In the genomic region with DNA sequence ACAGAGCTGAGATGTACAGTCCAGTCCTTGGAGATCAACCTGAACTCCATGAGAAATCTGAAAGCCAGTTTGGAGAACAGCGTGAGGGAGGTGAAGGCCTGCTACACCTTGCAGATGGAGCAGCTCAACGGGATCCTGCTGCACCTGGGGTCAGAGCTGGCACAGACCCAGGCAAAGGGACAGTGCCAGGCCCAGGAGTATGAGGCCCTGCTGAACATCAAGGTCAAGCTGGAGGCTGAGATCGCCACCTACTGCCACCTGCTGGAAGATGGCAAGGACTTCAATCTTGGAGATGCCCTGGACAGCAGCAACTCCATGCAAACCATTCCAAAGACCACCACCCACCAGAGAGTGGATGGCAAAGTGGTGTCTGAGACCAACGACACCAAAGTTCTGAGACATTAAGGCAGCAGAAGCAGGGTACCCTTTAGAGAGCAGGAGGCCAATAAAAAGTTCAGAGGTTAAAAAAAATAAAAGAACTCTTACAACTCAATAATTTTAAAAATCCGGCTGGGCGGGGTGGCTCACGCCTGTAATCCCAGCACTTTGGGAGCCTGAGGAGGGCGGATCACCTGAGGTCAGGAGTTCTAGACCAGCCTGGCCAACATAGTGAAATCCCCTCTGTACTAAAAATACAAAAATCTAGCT, we compare ENCODE assay signal across 9 cellular contexts.
DNase-seq lines count a peak whose midpoint lies in the region; ATAC-seq and TF ChIP-seq lines count a peak whose summit lies in the region.
"Had no signal": no experiment of that assay in that cellular context is flagged by ENCODE, and none has a peak within 500 bp of the region (broad histone marks: within the 10 kb centered on the region; RNA-seq: fewer than 3 reads in every experiment).

No MANE protein-coding gene starts in this region.

- no peak overlapping the region for H3K4me3 ChIP-seq in CD8-positive, alpha-beta memory T cell (ENCODE audit: low read length)
- H3K4me3 ChIP-seq in IMR-90 (ENCODE audit: insufficient read depth, low read depth, low read length) (no peak overlapping the region), endodermal cell (ENCODE audit: low read length) (no peak overlapping the region)

- peaks cover 6 to 14% (median 13%) of the 10 kb centered on the region in 5 donors for H3K9me3 Mint-ChIP-seq in CD8-positive, alpha-beta memory T cell
- H3K9me3 Mint-ChIP-seq in endodermal cell: peaks cover 22% of the 10 kb centered on the region

- H3K4me1 Mint-ChIP-seq in CD8-positive, alpha-beta memory T cell: peaks cover 0 to 9% (median 2%) of the 10 kb centered on the region in 3 donors
- H3K4me1 Mint-ChIP-seq in endodermal cell (no peaks in the 10 kb centered on the region), T-helper 17 cell (peaks cover 5% of the 10 kb centered on the region)
- H3K4me1 Mint-ChIP-seq: IgD-negative memory B cell had no signal

- peak overlapping the region; percentile 33; the same call in 1 of the 2 replicates for H2BK20ac ChIP-seq in IMR-90 (ENCODE audit: low read depth, low read length)

- no peak overlapping the region; the same call in 1 of the 2 replicates for H4K91ac ChIP-seq in IMR-90 (ENCODE audit: insufficient read depth, low read depth, low read length)

- no peaks in the 10 kb centered on the region for H3K4me1 ChIP-seq in CD8-positive, alpha-beta memory T cell (ENCODE audit: insufficient read depth, low read length)
- H3K4me1 ChIP-seq in IMR-90 (ENCODE audit: control insufficient read depth, insufficient read depth, low read length) (no peaks in the 10 kb centered on the region), endodermal cell (ENCODE audit: control insufficient read depth, insufficient read depth, low read length) (no peaks in the 10 kb centered on the region)

- no peaks in the 10 kb centered on the region for H3K79me1 ChIP-seq in IMR-90 (ENCODE audit: low read depth in 1 of 2, low read length in 2 of 2)

- no peaks in the 10 kb centered on the region for H3K27me3 ChIP-seq in CD8-positive, alpha-beta memory T cell (ENCODE audit: insufficient read depth, low read length, poor library complexity, severe bottlenecking)
- H3K27me3 ChIP-seq in IMR-90 (ENCODE audit: control insufficient read depth, insufficient read depth, low read length) (no peaks in the 10 kb centered on the region), endodermal cell (ENCODE audit: control insufficient read depth, insufficient read depth, low read length, poor library complexity, severe bottlenecking) (no peaks in the 10 kb centered on the region)

- peak overlapping the region; percentile 12 to 36; a peak in 2 of 4 replicates for H4K8ac ChIP-seq in IMR-90 (ENCODE audit: low read depth in 2 of 2, low read length in 2 of 2)

- POLR2A ChIA-PET in CD8-positive, alpha-beta memory T cell (lab: Charles Lee): interaction anchor here (0.5 to 0.6 kb wide), 2 partner anchors 236 to 486 kb away, joined by 3 to 4 read pairs; no protein-coding TSS in a partner anchor
- POLR2A ChIA-PET in IMR-90 (lab: Charles Lee; ENCODE audit: unreplicated experiment): no interaction called here

- H2BK15ac ChIP-seq in IMR-90 (ENCODE audit: low read depth, low read length): no peak overlapping the region; the same call in 1 of the 3 replicates

- no peaks in the 10 kb centered on the region for H3K9me1 ChIP-seq in IMR-90 (ENCODE audit: insufficient read depth, low read length)

- H3K4ac ChIP-seq in IMR-90 (ENCODE audit: low read depth, low read length): peak overlapping the region; percentile 15; the same call in 1 of the 2 replicates

- H3K4me3 Mint-ChIP-seq in CD8-positive, alpha-beta memory T cell: no peak overlapping the region
- H3K4me3 Mint-ChIP-seq in endodermal cell: no peak overlapping the region
- H3K4me3 Mint-ChIP-seq in T-helper 17 cell: no peak overlapping the region
- H3K4me3 Mint-ChIP-seq: IgD-negative memory B cell had no signal

- no peak for TF ChIP-seq POLR2A in IMR-90 (IDR thresholded peaks at IDR 0.05; ENCODE audit: low read depth, low read length)

- H2BK120ac ChIP-seq in IMR-90 (ENCODE audit: low read depth, low read length): peak overlapping the region; percentile 58

- intact Hi-C loops in IMR-90 (cut with micrococcal nuclease): no loop called here

- no peak overlapping the region for H3K27ac ChIP-seq in CD8-positive, alpha-beta memory T cell (ENCODE audit: low read depth, low read length)
- H3K27ac ChIP-seq in IMR-90 (ENCODE audit: insufficient read depth, low read length): no peak overlapping the region
- H3K27ac ChIP-seq in endodermal cell (ENCODE audit: low read depth, low read length): no peak overlapping the region

- peak overlapping the region; percentile 34 for H2AFZ ChIP-seq in IMR-90 (replicated peaks; ENCODE audit: low read length, poor library complexity)

- H3K4me2 ChIP-seq in IMR-90 (ENCODE audit: low read depth, low read length): no peak overlapping the region

- H3K9ac ChIP-seq in IMR-90 (ENCODE audit: low read depth, low read length) (no peak overlapping the region), endodermal cell (ENCODE audit: extremely low read depth, low read length, poor library complexity, severe bottlenecking) (no peak overlapping the region)

- peaks cover 0 to 18% (median 4%) of the 10 kb centered on the region in 3 donors for H3K36me3 Mint-ChIP-seq in CD8-positive, alpha-beta memory T cell
- H3K36me3 Mint-ChIP-seq in endodermal cell (ENCODE audit: low read depth) (no peaks in the 10 kb centered on the region), T-helper 17 cell (ENCODE audit: low read depth) (peaks cover 2% of the 10 kb centered on the region)
- H3K36me3 Mint-ChIP-seq: IgD-negative memory B cell had no signal

- H3K9me3 ChIP-seq in CD8-positive, alpha-beta memory T cell (ENCODE audit: low read length): no peaks in the 10 kb centered on the region
- H3K9me3 ChIP-seq in IMR-90 (ENCODE audit: control insufficient read depth, insufficient read depth, low read length) (peaks cover 6% of the 10 kb centered on the region), endodermal cell (ENCODE audit: control insufficient read depth, low read length) (peaks cover 5% of the 10 kb centered on the region), T-helper 17 cell (ENCODE audit: control insufficient read depth, low read length, poor library complexity, severe bottlenecking) (no peaks in the 10 kb centered on the region)

- H3K36me3 ChIP-seq in CD8-positive, alpha-beta memory T cell (ENCODE audit: insufficient read depth, low read length): no peaks in the 10 kb centered on the region
- no peaks in the 10 kb centered on the region for H3K36me3 ChIP-seq in IMR-90 (ENCODE audit: control insufficient read depth, insufficient read depth, low read length)
- H3K36me3 ChIP-seq in endodermal cell (ENCODE audit: control insufficient read depth, insufficient read depth, low read length): no peaks in the 10 kb centered on the region

- no peak overlapping the region for H3K23ac ChIP-seq in IMR-90 (ENCODE audit: low read depth, low read length)

- 85% methylated on average over 2 of the region's 8 CpGs; no CpG with 5 or more reads in 1 of the 2 experiments for whole genome bisulfite sequencing in IMR-90 (ENCODE audit: extremely low coverage in 2 of 2, insufficient read length in 1 of 2), 2 experiments
- WGBS in endodermal cell (ENCODE audit: insufficient coverage in 1 of 2, insufficient read length in 1 of 2), 2 experiments: 63 to 69% methylated on average over 3 to 8 of the region's 8 CpGs

- no peak overlapping the region for H2BK5ac ChIP-seq in IMR-90 (ENCODE audit: low read depth, low read length, poor library complexity, severe bottlenecking)

- H4K20me1 ChIP-seq in IMR-90 (ENCODE audit: insufficient read depth, low read length): no peaks in the 10 kb centered on the region

- H3K56ac ChIP-seq in IMR-90 (ENCODE audit: extremely low read depth, insufficient read depth, low read length): no peak overlapping the region

- H3K14ac ChIP-seq in IMR-90 (replicated peaks; ENCODE audit: low read depth, low read length): no peak overlapping the region

- DNase-seq in CD8-positive, alpha-beta memory T cell: peak; percentile 30 to 68 (median 35)
- DNase-seq in IMR-90: peak; percentile 39
- DNase-seq in activated CD4-positive, alpha-beta T cell treated with anti-CD3 and anti-CD28 coated beads, Interleukin-2, amount 50 U/mL, for 48 hours: peak; percentile 58 to 64
- DNase-seq in endodermal cell: peak; percentile 85
- peak; percentile 30 for DNase-seq in renal cortical epithelial cell (ENCODE audit: low read depth)
- no peak for DNase-seq in T-helper 17 cell
- no peak for DNase-seq in NCI-H1048 (lab: John Stamatoyannopoulos, UW)

- in situ Hi-C loops in IMR-90 (cut with MboI; ENCODE audit: low sequenced_read_pairs): no loop called here

- peak overlapping the region; percentile 73; the same call in 1 of the 2 replicates for H2AK5ac ChIP-seq in IMR-90 (ENCODE audit: low read depth, low read length)

- TF ChIP-seq RAD21 in IMR-90 (IDR thresholded peaks at IDR 0.05; ENCODE audit: low read length): peak; percentile 68

- H2AK9ac ChIP-seq in IMR-90 (replicated peaks; ENCODE audit: low read depth, low read length, poor library complexity): no peak overlapping the region

- CTCF ChIA-PET in CD8-positive, alpha-beta memory T cell (lab: Charles Lee): interaction anchor here (1.0 to 3.8 kb wide), 15 partner anchors 11 to 574 kb away, joined by 3 to 26 read pairs (median 4); no protein-coding TSS in a partner anchor
- CTCF ChIA-PET in IMR-90 (lab: Yijun Ruan, JAX): interaction anchor here (0.6 kb wide), 1 partner anchor 211 kb away, joined by 3 read pairs; no protein-coding TSS in a partner anchor

- peaks cover 1 to 15% of the 10 kb centered on the region in 2 donors for H3K27me3 Mint-ChIP-seq in CD8-positive, alpha-beta memory T cell
- H3K27me3 Mint-ChIP-seq in endodermal cell (ENCODE audit: insufficient read depth) (peaks cover 9% of the 10 kb centered on the region), T-helper 17 cell (peaks cover 19% of the 10 kb centered on the region)

- dilution Hi-C loops in IMR-90 (cut with HindIII; ENCODE audit: low sequenced_read_pairs, unreplicated experiment): no loop called here

- peak overlapping the region in 2 of 8 donors; percentile 76 to 82 for H3K27ac Mint-ChIP-seq in CD8-positive, alpha-beta memory T cell
- no peak overlapping the region for H3K27ac Mint-ChIP-seq in endodermal cell
- H3K27ac Mint-ChIP-seq in T-helper 17 cell: no peak overlapping the region
- H3K27ac Mint-ChIP-seq: IgD-negative memory B cell had no signal

- no peak overlapping the region for H3K18ac ChIP-seq in IMR-90 (ENCODE audit: low read depth, low read length)

- no TSS peak for BruUV-seq in IMR-90 (replicated peaks; lab: Mats Ljungman, UMichigan)

- peak; percentile 49 for TF ChIP-seq CTCF in IMR-90 (conservative IDR thresholded peaks at IDR 0.05; ENCODE audit: low read depth, low read length)
- TF ChIP-seq CTCF in endodermal cell (conservative IDR thresholded peaks at IDR 0.05): peak; percentile 79

- no peak overlapping the region for H4K5ac ChIP-seq in IMR-90 (ENCODE audit: low read depth, low read length)

- ATAC-seq in IMR-90 (ENCODE audit: low read depth) (no peak), T-helper 17 cell (no peak), GM18861 (IDR thresholded peaks at IDR 0.05; ENCODE audit: unreplicated experiment) (no peak)

TF ChIP-seq in IMR-90, 13 proteins besides CTCF, POLR2A, EP300 and RAD21 (continues in another document):
- TF ChIP-seq CEBPB (IDR thresholded peaks at IDR 0.05; ENCODE audit: low read depth, low read length): no peak
- TF ChIP-seq MAFK (IDR thresholded peaks at IDR 0.05; ENCODE audit: low read depth, low read length): no peak
- TF ChIP-seq CHD1 (IDR thresholded peaks at IDR 0.05; ENCODE audit: low read depth, low read length): no peak
- TF ChIP-seq SMC3 (IDR thresholded peaks at IDR 0.05; ENCODE audit: low read depth, low read length): peak; percentile 54

Comparison
In these comparisons a context has a peak if more than half of its experiments do, and no peak if none do; other contexts are left out.
1. DNase-seq: peak in CD8-positive, alpha-beta memory T cell (5 of 5), IMR-90 (single experiment), activated CD4-positive, alpha-beta T cell treated with anti-CD3 and anti-CD28 coated beads, Interleukin-2, amount 50 U/mL, for 48 hours (2 of 2), endodermal cell (single experiment) and renal cortical epithelial cell (single experiment); none in T-helper 17 cell (0 of 3) and NCI-H1048 (single experiment).